24 cellular contexts compared by ENCODE assay signal in genomic region chr9:132249123-132249522, GRCh38.
A peak's percentile ranks its signal among the peaks of the same experiment; 100 is the strongest.
DNase-seq lines count a peak whose midpoint lies in the region; ATAC-seq and TF ChIP-seq lines count a peak whose summit lies in the region.
"Had no signal": no experiment of that assay in that cellular context is flagged by ENCODE, and none has a peak within 500 bp of the region (broad histone marks: within the 10 kb centered on the region; RNA-seq: fewer than 3 reads in every experiment).

No MANE protein-coding gene starts in this region.

- no peaks in the 10 kb centered on the region for H3K4me1 ChIP-seq in lower lobe of right lung
- H3K4me1 ChIP-seq: breast epithelium, psoas muscle had no signal

- H3K4me3 ChIP-seq in H7 (ENCODE audit: insufficient read depth, low read depth, low read length) (no peak overlapping the region), lower lobe of right lung (no peak overlapping the region)
- H3K4me3 ChIP-seq: breast epithelium, hepatocyte, psoas muscle, uterus had no signal

- no peaks in the 10 kb centered on the region; the same call in 1 of the 2 replicates for H3K27me3 ChIP-seq in H7 (ENCODE audit: control insufficient read depth, insufficient read depth, low read length)
- H3K27me3 ChIP-seq in lower lobe of right lung (ENCODE audit: low read depth), result peaks cover 22% of the 10 kb centered on the region
- H3K27me3 ChIP-seq: hepatocyte, uterus had no signal

- H3K27ac ChIP-seq in lower lobe of right lung, result no peak overlapping the region
- H3K27ac ChIP-seq: breast epithelium, hepatocyte, psoas muscle, uterus had no signal

- H3K9me3 ChIP-seq in lower lobe of right lung, result no peaks in the 10 kb centered on the region
- H3K9me3 ChIP-seq: psoas muscle, SK-N-SH, uterus had no signal

- ATAC-seq in lower lobe of right lung, result peak; percentile 76 to 80
- ATAC-seq: Panc1, psoas muscle had no signal

- DNase-seq in DMS153 (lab: John Stamatoyannopoulos, UW), result peak; percentile 39
- DNase-seq in DMS153 treated with DMSO at 0.1 percent for 48 hours (lab: John Stamatoyannopoulos, UW; ENCODE audit: unreplicated experiment), result no peak
- DNase-seq in H7, result peak; percentile 23
- DNase-seq in NCI-H774 (lab: John Stamatoyannopoulos, UW), result peak; percentile 90
- DNase-seq in lower lobe of right lung, result peak; percentile 85
- DNase-seq in T-helper 1 cell, result no peak
- no peak for DNase-seq in activated naive CD4-positive, alpha-beta T cell treated with Interleukin-2 at 50 U/mL for 16 hours
- DNase-seq in erythroblast (lab: John Stamatoyannopoulos, UW), result no peak
- DNase-seq: 8988T; activated CD4-positive, alpha-beta T cell treated with anti-CD3 and anti-CD28 coated beads for 4 hours; activated effector memory CD4-positive, alpha-beta T cell treated with Interleukin-2 at 50 U/mL for 16 hours; Calu3; dermis blood vessel endothelial cell; islet precursor cell; NCI-H1694 treated with DMSO at 0.1 percent for 48 hours; nephron progenitor cell; SK-N-SH; stimulated activated CD4-positive, alpha-beta T cell treated with anti-CD3 and anti-CD28 coated beads, Interleukin-4, amount 100 ng/mL, for 4 hours; T1000; uterus had no signal

- no peaks in the 10 kb centered on the region for H3K36me3 ChIP-seq in H7 (replicated peaks; ENCODE audit: control insufficient read depth, insufficient read depth, low read length)
- no peaks in the 10 kb centered on the region for H3K36me3 ChIP-seq in lower lobe of right lung
- H3K36me3 ChIP-seq: breast epithelium, uterus had no signal

- no peak for TF ChIP-seq POLR2A in erythroblast (IDR thresholded peaks at IDR 0.05; ENCODE audit: low read length)

- TF ChIP-seq CTCF in lower lobe of right lung (IDR thresholded peaks at IDR 0.05), result no peak

- intact Hi-C loops in lower lobe of right lung (cut with DNase I), result no loop called here

Comparison
In these comparisons a context has a peak if more than half of its experiments do, and no peak if none do; other contexts are left out.
1. DNase-seq: peak in DMS153 (single experiment), H7 (single experiment), NCI-H774 (single experiment) and lower lobe of right lung (single experiment); none in DMS153 treated with DMSO at 0.1 percent for 48 hours (single experiment), T-helper 1 cell (0 of 5), activated naive CD4-positive, alpha-beta T cell treated with Interleukin-2 at 50 U/mL for 16 hours (single experiment) and erythroblast (0 of 2).